In the genomic region with DNA sequence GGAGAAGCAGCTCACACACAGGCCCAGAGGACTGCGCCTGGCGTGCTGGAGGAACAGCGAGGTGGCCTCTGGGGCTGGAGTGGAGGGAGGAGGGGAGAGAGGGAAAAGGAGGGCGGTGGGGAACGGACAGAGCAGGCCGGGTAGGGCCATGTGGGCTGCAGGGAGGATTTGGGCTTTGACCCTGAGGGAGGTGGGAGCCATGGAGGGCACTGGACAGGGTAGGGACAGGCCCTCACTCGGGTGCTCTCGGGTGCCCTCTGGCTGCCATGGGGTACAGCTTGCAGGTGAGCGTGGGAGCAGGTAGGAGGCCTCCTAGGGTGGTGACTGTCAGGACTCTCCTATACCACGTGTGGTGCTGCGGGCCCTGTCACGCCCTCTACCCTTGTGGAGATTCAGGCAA, we compare ENCODE assay signal across 13 cellular contexts. TPM values are rescaled to one million over a fixed set of nuclear protein-coding genes. Genes with fewer than 3 reads are reported as not detected.
A peak's percentile ranks its signal among the peaks of the same experiment; 100 is the strongest.
DNase-seq lines count a peak whose midpoint lies in the region; ATAC-seq and TF ChIP-seq lines count a peak whose summit lies in the region.
"Had no signal": no experiment of that assay in that cellular context is flagged by ENCODE, and none has a peak within 500 bp of the region (broad histone marks: within the 10 kb centered on the region; RNA-seq: fewer than 3 reads in every experiment).

No MANE protein-coding gene starts in this region.

- no peak overlapping the region for H4K91ac ChIP-seq in IMR-90 (ENCODE audit: insufficient read depth, low read depth, low read length)

- H3K4ac ChIP-seq in IMR-90 (ENCODE audit: low read depth, low read length): no peak overlapping the region

- H2AFZ ChIP-seq in IMR-90 (replicated peaks; ENCODE audit: low read length, poor library complexity): no peak overlapping the region

- H2BK20ac ChIP-seq in IMR-90 (ENCODE audit: low read depth, low read length): no peak overlapping the region

- POLR2A ChIA-PET in IMR-90 (lab: Charles Lee; ENCODE audit: unreplicated experiment): no interaction called here

- H3K27ac ChIP-seq in IMR-90 (ENCODE audit: insufficient read depth, low read length): no peak overlapping the region
- H3K27ac ChIP-seq: coronary artery, prostate gland, thyroid gland had no signal

- H3K4me2 ChIP-seq in IMR-90 (ENCODE audit: low read depth, low read length): no peak overlapping the region
- H3K4me2 ChIP-seq: SK-N-SH had no signal

- peak; percentile 8; the same call in 1 of the 2 replicates for TF ChIP-seq CTCF in IMR-90 (conservative IDR thresholded peaks at IDR 0.05; ENCODE audit: low read depth, low read length)

- no peak overlapping the region for H2BK5ac ChIP-seq in IMR-90 (ENCODE audit: low read depth, low read length, poor library complexity, severe bottlenecking)

- H2BK120ac ChIP-seq in IMR-90 (ENCODE audit: low read depth, low read length): no peak overlapping the region

- no peak for TF ChIP-seq POLR2A in IMR-90 (IDR thresholded peaks at IDR 0.05; ENCODE audit: low read depth, low read length)

- ATAC-seq in IMR-90 (ENCODE audit: low read depth) (no peak), esophagus mucosa (peak; percentile 88)
- no peak for ATAC-seq in activated T-cell treated with anti-CD3 and anti-CD28 coated beads, Interleukin-2, amount 50 U/mL, for 4 hours

- H3K9me3 ChIP-seq in IMR-90 (ENCODE audit: control insufficient read depth, insufficient read depth, low read length): no peaks in the 10 kb centered on the region
- H3K9me3 ChIP-seq: prostate gland, SK-N-SH, thyroid gland had no signal

- no peak overlapping the region for H3K9ac ChIP-seq in IMR-90 (ENCODE audit: low read depth, low read length)
- H3K9ac ChIP-seq: SK-N-SH had no signal

- TF ChIP-seq RAD21 in IMR-90 (IDR thresholded peaks at IDR 0.05; ENCODE audit: low read length): no peak

- H2AK5ac ChIP-seq in IMR-90 (ENCODE audit: low read depth, low read length): no peak overlapping the region

- peaks cover 14% of the 10 kb centered on the region; the same call in 1 of the 2 replicates for H4K20me1 ChIP-seq in IMR-90 (ENCODE audit: insufficient read depth, low read length)

- no peak overlapping the region for H4K8ac ChIP-seq in IMR-90 (ENCODE audit: low read depth in 2 of 2, low read length in 2 of 2)

- H3K4me1 ChIP-seq in IMR-90 (ENCODE audit: control insufficient read depth, insufficient read depth, low read length): no peaks in the 10 kb centered on the region
- H3K4me1 ChIP-seq: prostate gland, thyroid gland had no signal

- BruUV-seq in IMR-90 (replicated peaks; lab: Mats Ljungman, UMichigan): no TSS peak

- no peak overlapping the region for H2AK9ac ChIP-seq in IMR-90 (replicated peaks; ENCODE audit: low read depth, low read length, poor library complexity)

- in situ Hi-C loops in IMR-90 (cut with MboI; ENCODE audit: low sequenced_read_pairs): no loop called here

- dilution Hi-C loops in IMR-90 (cut with HindIII; ENCODE audit: low sequenced_read_pairs, unreplicated experiment): no loop called here

- H3K9me1 ChIP-seq in IMR-90 (ENCODE audit: insufficient read depth, low read length): peaks cover 13% of the 10 kb centered on the region

- H3K4me3 Mint-ChIP-seq in activated T-cell treated with anti-CD3 and anti-CD28 coated beads, Interleukin-2, amount 50 U/mL, for 4 hours: no peak overlapping the region

- no peak overlapping the region for H3K14ac ChIP-seq in IMR-90 (replicated peaks; ENCODE audit: low read depth, low read length)

- intact Hi-C loops in IMR-90 (cut with micrococcal nuclease): no loop called here

- H3K23ac ChIP-seq in IMR-90 (ENCODE audit: low read depth, low read length): no peak overlapping the region

- H3K36me3 ChIP-seq in IMR-90 (ENCODE audit: control insufficient read depth, insufficient read depth, low read length): peaks cover 76% of the 10 kb centered on the region

- no peaks in the 10 kb centered on the region for H3K9me3 Mint-ChIP-seq in activated T-cell treated with anti-CD3 and anti-CD28 coated beads, Interleukin-2, amount 50 U/mL, for 4 hours

- CTCF ChIA-PET in IMR-90 (lab: Yijun Ruan, JAX): no interaction called here

- no peak overlapping the region for H4K5ac ChIP-seq in IMR-90 (ENCODE audit: low read depth, low read length)

- peaks cover 7 to 15% of the 10 kb centered on the region in 2 experiments for H3K79me1 ChIP-seq in IMR-90 (ENCODE audit: low read depth in 1 of 2, low read length in 2 of 2)

- peaks cover 2% of the 10 kb centered on the region for H3K36me3 Mint-ChIP-seq in activated T-cell treated with anti-CD3 and anti-CD28 coated beads, Interleukin-2, amount 50 U/mL, for 4 hours (ENCODE audit: insufficient read depth)

- 97% methylated on average over 6 of the region's 12 CpGs; no CpG with 5 or more reads in 1 of the 2 experiments for WGBS in IMR-90 (ENCODE audit: extremely low coverage in 2 of 2, insufficient read length in 1 of 2), 2 experiments

- H2BK15ac ChIP-seq in IMR-90 (ENCODE audit: low read depth, low read length): no peak overlapping the region

- no peak overlapping the region for H3K18ac ChIP-seq in IMR-90 (ENCODE audit: low read depth, low read length)

- no peaks in the 10 kb centered on the region for H3K4me1 Mint-ChIP-seq in activated T-cell treated with anti-CD3 and anti-CD28 coated beads, Interleukin-2, amount 50 U/mL, for 4 hours (ENCODE audit: low read depth)

- DNase-seq in 8988T: peak; percentile 84
- no peak for DNase-seq in IMR-90
- no peak for DNase-seq in SHP77 treated with DMSO at 0.1 percent for 48 hours (lab: John Stamatoyannopoulos, UW)
- DNase-seq in activated T-cell treated with anti-CD3 and anti-CD28 coated beads, Interleukin-2, amount 50 U/mL, for 4 hours: no peak
- DNase-seq in islet precursor cell: no peak
- DNase-seq: activated naive CD4-positive, alpha-beta T cell; NCI-H510A; SK-N-SH; thyroid gland had no signal

- H3K56ac ChIP-seq in IMR-90 (ENCODE audit: extremely low read depth, insufficient read depth, low read length): no peak overlapping the region

- H3K27me3 ChIP-seq in IMR-90 (ENCODE audit: control insufficient read depth, insufficient read depth, low read length): no peaks in the 10 kb centered on the region
- H3K27me3 ChIP-seq: thyroid gland had no signal

- no peak overlapping the region for H3K4me3 ChIP-seq in IMR-90 (ENCODE audit: insufficient read depth, low read depth, low read length)
- H3K4me3 ChIP-seq: coronary artery, lung, prostate gland, thyroid gland had no signal

- H3K27me3 Mint-ChIP-seq in activated T-cell treated with anti-CD3 and anti-CD28 coated beads, Interleukin-2, amount 50 U/mL, for 4 hours (ENCODE audit: low read depth): no peaks in the 10 kb centered on the region

TF ChIP-seq in IMR-90, 13 proteins besides CTCF, POLR2A, EP300 and RAD21 (continues in another document):
- no peak for TF ChIP-seq MXI1 (IDR thresholded peaks at IDR 0.05; ENCODE audit: borderline replicate concordance, low read depth, low read length)
- TF ChIP-seq, protein P1, sequence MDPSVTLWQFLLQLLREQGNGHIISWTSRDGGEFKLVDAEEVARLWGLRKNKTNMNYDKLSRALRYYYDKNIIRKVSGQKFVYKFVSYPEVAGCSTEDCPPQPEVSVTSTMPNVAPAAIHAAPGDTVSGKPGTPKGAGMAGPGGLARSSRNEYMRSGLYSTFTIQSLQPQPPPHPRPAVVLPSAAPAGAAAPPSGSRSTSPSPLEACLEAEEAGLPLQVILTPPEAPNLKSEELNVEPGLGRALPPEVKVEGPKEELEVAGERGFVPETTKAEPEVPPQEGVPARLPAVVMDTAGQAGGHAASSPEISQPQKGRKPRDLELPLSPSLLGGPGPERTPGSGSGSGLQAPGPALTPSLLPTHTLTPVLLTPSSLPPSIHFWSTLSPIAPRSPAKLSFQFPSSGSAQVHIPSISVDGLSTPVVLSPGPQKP (IDR thresholded peaks at IDR 0.05; ENCODE audit: borderline replicate concordance, low read depth, low read length): no peak
- no peak for TF ChIP-seq CEBPB (IDR thresholded peaks at IDR 0.05; ENCODE audit: low read depth, low read length)

RNA-seq across cellular contexts. Expression of gene PLIN4, which starts 22.8 kb away (rescaled TPM):
- total RNA-seq in IMR-90 (2012; rRNA removed) (under 0.01 TPM in 2 replicates), esophagus mucosa (0.96 TPM)
- 0.07 and 0.09 TPM in 2 replicates for polyA plus RNA-seq in IMR-90 (2012; rRNA removed)
- 0.09 and 0.10 TPM in 2 replicates for polyA plus RNA-seq in IMR-90 (2012; cell fraction: cytosol; rRNA removed)
- polyA plus RNA-seq in IMR-90 (2012; cell fraction: nucleus; rRNA removed; ENCODE audit: low replicate concordance): 0.09 and 0.20 TPM in 2 replicates
- total RNA-seq in activated T-cell treated with anti-CD3 and anti-CD28 coated beads, Interleukin-2, amount 50 U/mL, for 4 hours: under 1 TPM in 1 of 3 donors, not detected in 2; 0.03 TPM

RNA-seq across cellular contexts. Expression of gene HDGFL2, which starts 23.4 kb away (rescaled TPM):
- total RNA-seq in IMR-90 (2012; rRNA removed): 35.8 and 45.5 TPM in 2 replicates
- polyA plus RNA-seq in IMR-90 (2012; rRNA removed): 48.5 and 53.0 TPM in 2 replicates
- polyA plus RNA-seq in IMR-90 (2012; cell fraction: cytosol; rRNA removed): 52.7 and 54.3 TPM in 2 replicates
- 90.4 and 123 TPM in 2 replicates for polyA plus RNA-seq in IMR-90 (2012; cell fraction: nucleus; rRNA removed; ENCODE audit: low replicate concordance)
- total RNA-seq in esophagus mucosa: 19.2 TPM
- total RNA-seq in activated T-cell treated with anti-CD3 and anti-CD28 coated beads, Interleukin-2, amount 50 U/mL, for 4 hours: 10 to 100 TPM; 38.9 to 41.8 (median 40.7) TPM

RNA-seq across cellular contexts. Expression of gene UBXN6, which starts 37.9 kb away (rescaled TPM):
- total RNA-seq in IMR-90 (2012; rRNA removed): 74.2 and 84.2 TPM in 2 replicates
- 86.5 and 98.3 TPM in 2 replicates for polyA plus RNA-seq in IMR-90 (2012; rRNA removed)
- polyA plus RNA-seq in IMR-90 (2012; cell fraction: cytosol; rRNA removed): 112 and 127 TPM in 2 replicates
- 144 and 228 TPM in 2 replicates for polyA plus RNA-seq in IMR-90 (2012; cell fraction: nucleus; rRNA removed; ENCODE audit: low replicate concordance)
- 68.9 TPM for total RNA-seq in esophagus mucosa
- total RNA-seq in activated T-cell treated with anti-CD3 and anti-CD28 coated beads, Interleukin-2, amount 50 U/mL, for 4 hours: 10 to 100 TPM; 57.2 to 73.1 (median 70.7) TPM

RNA-seq across cellular contexts. Expression of gene PLIN5, which starts 39.6 kb away (rescaled TPM):
- total RNA-seq in IMR-90 (2012; rRNA removed): not detected in 2 replicates
- not detected in 2 replicates for polyA plus RNA-seq in IMR-90 (2012; rRNA removed)
- polyA plus RNA-seq in IMR-90 (2012; cell fraction: cytosol; rRNA removed): 0.03 and 0.05 TPM in 2 replicates
- 0.36 and 0.41 TPM in 2 replicates for polyA plus RNA-seq in IMR-90 (2012; cell fraction: nucleus; rRNA removed; ENCODE audit: low replicate concordance)
- total RNA-seq in esophagus mucosa: 2.4 TPM
- under 1 TPM in 1 of 3 donors, not detected in 2; 0.10 TPM for total RNA-seq in activated T-cell treated with anti-CD3 and anti-CD28 coated beads, Interleukin-2, amount 50 U/mL, for 4 hours

RNA-seq across cellular contexts. Expression of gene LRG1, which starts 44.4 kb away (rescaled TPM):
- total RNA-seq in IMR-90 (2012; rRNA removed) (not detected in 2 replicates), esophagus mucosa (24.9 TPM)
- polyA plus RNA-seq in IMR-90 (2012; rRNA removed): 0.03 TPM in 1 of 2 replicates, not detected in the other
- polyA plus RNA-seq in IMR-90 (2012; cell fraction: cytosol; rRNA removed): 0.01 and 0.07 TPM in 2 replicates
- not detected in 2 replicates for polyA plus RNA-seq in IMR-90 (2012; cell fraction: nucleus; rRNA removed; ENCODE audit: low replicate concordance)
- under 1 TPM; 0.08 to 0.24 (median 0.15) TPM for total RNA-seq in activated T-cell treated with anti-CD3 and anti-CD28 coated beads, Interleukin-2, amount 50 U/mL, for 4 hours
